8 cellular contexts compared by ENCODE assay signal in genomic region chr15:62060896-62061280, GRCh38. TPM values are rescaled to one million over a fixed set of nuclear protein-coding genes. Genes with fewer than 3 reads are reported as not detected.
A peak's percentile ranks its signal among the peaks of the same experiment; 100 is the strongest.
DNase-seq lines count a peak whose midpoint lies in the region; ATAC-seq and TF ChIP-seq lines count a peak whose summit lies in the region.

No MANE protein-coding gene starts in this region.

- peak overlapping the region; percentile 93 for H3K27ac ChIP-seq in OCI-LY3 (ENCODE audit: low read length)
- no peak overlapping the region for H3K27ac ChIP-seq in endodermal cell (ENCODE audit: low read depth, low read length)

- peaks cover 43% of the 10 kb centered on the region for H3K79me2 ChIP-seq in OCI-LY3 (ENCODE audit: low read length)

- peak overlapping the region; percentile 83 for H3K27ac Mint-ChIP-seq in endodermal cell

- H2AFZ ChIP-seq in OCI-LY3 (ENCODE audit: low read depth, low read length): peak overlapping the region; percentile 72
- peak overlapping the region; percentile 69 for H2AFZ ChIP-seq in neuron (ENCODE audit: low read depth, low read length)

- TF ChIP-seq CTCF in OCI-LY3 (IDR thresholded peaks at IDR 0.05; ENCODE audit: low read depth, low read length): no peak
- no peak for TF ChIP-seq CTCF in endodermal cell (conservative IDR thresholded peaks at IDR 0.05)

- H3K4me1 Mint-ChIP-seq in endodermal cell: peaks cover 4% of the 10 kb centered on the region

- H3K36me3 ChIP-seq in OCI-LY3 (replicated peaks; ENCODE audit: low read depth, low read length) (peaks cover 10% of the 10 kb centered on the region), endodermal cell (ENCODE audit: control insufficient read depth, insufficient read depth, low read length) (no peaks in the 10 kb centered on the region), neuron (ENCODE audit: insufficient read depth, low read length) (no peaks in the 10 kb centered on the region)

- H3K36me3 Mint-ChIP-seq in endodermal cell (ENCODE audit: low read depth): no peaks in the 10 kb centered on the region

- peak overlapping the region; percentile 87 for H3K4me3 ChIP-seq in OCI-LY3 (ENCODE audit: low read length)
- peak overlapping the region; percentile 89 for H3K4me3 ChIP-seq in endodermal cell (ENCODE audit: low read length)
- H3K4me3 ChIP-seq in neuron (ENCODE audit: low read length): peak overlapping the region; percentile 74

- no peaks in the 10 kb centered on the region for H3K9me3 Mint-ChIP-seq in endodermal cell

- no peak for ATAC-seq in HG02981 (IDR thresholded peaks at IDR 0.05; ENCODE audit: unreplicated experiment)

- peaks cover 17% of the 10 kb centered on the region for H4K20me1 ChIP-seq in OCI-LY3 (ENCODE audit: insufficient read depth, low read length)

- DNase-seq in EH (ENCODE audit: low read depth) (peak; percentile 7), endodermal cell (no peak), GM19240 (ENCODE audit: insufficient read length, low spot score) (no peak), NCI-H2107 treated with DMSO at 0.1 percent for 48 hours (lab: John Stamatoyannopoulos, UW; ENCODE audit: unreplicated experiment) (no peak), OCI-M2 (lab: John Stamatoyannopoulos, UW; ENCODE audit: unreplicated experiment) (no peak)

- H3K9ac ChIP-seq in OCI-LY3 (ENCODE audit: low read length) (peak overlapping the region; percentile 61), endodermal cell (ENCODE audit: extremely low read depth, low read length, poor library complexity, severe bottlenecking) (peak overlapping the region; percentile 42)

- H3K4me1 ChIP-seq in OCI-LY3 (ENCODE audit: low read length) (peaks cover 33% of the 10 kb centered on the region), endodermal cell (ENCODE audit: control insufficient read depth, insufficient read depth, low read length) (peaks cover 4% of the 10 kb centered on the region), neuron (ENCODE audit: insufficient read depth, low read length) (peaks cover 13% of the 10 kb centered on the region)

- peak overlapping the region; percentile 78 for H3K4me3 Mint-ChIP-seq in endodermal cell

- peak overlapping the region; percentile 77 for H3K4me2 ChIP-seq in OCI-LY3 (ENCODE audit: low read length)

- H3K27me3 ChIP-seq in OCI-LY3 (ENCODE audit: low read depth, low read length) (peaks cover 10% of the 10 kb centered on the region; the same call in 1 of the 2 replicates), endodermal cell (ENCODE audit: control insufficient read depth, insufficient read depth, low read length, poor library complexity, severe bottlenecking) (peaks cover 53% of the 10 kb centered on the region), neuron (ENCODE audit: insufficient read depth, low read length) (peaks cover 33% of the 10 kb centered on the region)

- H3K9me3 ChIP-seq in OCI-LY3 (ENCODE audit: insufficient read depth, low read length) (no peaks in the 10 kb centered on the region), endodermal cell (ENCODE audit: control insufficient read depth, low read length) (no peaks in the 10 kb centered on the region), neuron (ENCODE audit: low read length) (no peaks in the 10 kb centered on the region)

- H3K27me3 Mint-ChIP-seq in endodermal cell (ENCODE audit: insufficient read depth): peaks cover 53% of the 10 kb centered on the region

- 34 to 35% methylated on average over 6 to 8 of the region's 12 CpGs for WGBS in endodermal cell (ENCODE audit: insufficient coverage in 1 of 2, insufficient read length in 1 of 2), 2 experiments

RNA-seq across cellular contexts. Expression of gene VPS13C, which starts 0.6 kb away (rescaled TPM):
- 10 to 100 TPM; 28.7 to 47.2 TPM for total RNA-seq in endodermal cell
- polyA plus RNA-seq in endodermal cell (2013, experiment 1 of 2): 13.0 TPM
- 13.2 TPM for polyA plus RNA-seq in endodermal cell (2013, experiment 2 of 2)

RNA-seq across cellular contexts. Expression of gene C2CD4A, which starts 5.9 kb away (rescaled TPM):
- not detected for total RNA-seq in endodermal cell
- polyA plus RNA-seq in endodermal cell (2013, experiment 1 of 2): not detected
- not detected for polyA plus RNA-seq in endodermal cell (2013, experiment 2 of 2)
